Comparison of ENCODE assay signal across 14 cellular contexts in genomic region chr6:143401636-143402370, GRCh38.
"Had no signal": no experiment of that assay in that cellular context is flagged by ENCODE, and none has a peak within 500 bp of the region (broad histone marks: within the 10 kb centered on the region; RNA-seq: fewer than 3 reads in every experiment).

No MANE protein-coding gene starts in this region.

- H3K9me3 ChIP-seq: psoas muscle, right lobe of liver, stomach, thoracic aorta, upper lobe of right lung had no signal

- H3K27ac ChIP-seq: cardiac muscle cell, psoas muscle, right lobe of liver had no signal

- H3K4me1 ChIP-seq: psoas muscle had no signal

- H3K4me3 ChIP-seq: cardiac muscle cell, dorsolateral prefrontal cortex, psoas muscle, right lobe of liver, stomach, thoracic aorta, upper lobe of right lung had no signal

- DNase-seq: activated CD4-positive, alpha-beta T cell treated with anti-CD3 and anti-CD28 coated beads, Interleukin-2, amount 50 U/mL, for 1 hour; activated CD8-positive, alpha-beta memory T cell treated with anti-CD3 and anti-CD28 coated beads for 24 hours; activated naive CD8-positive, alpha-beta T cell treated with anti-CD3 and anti-CD28 coated beads, Interleukin-2, amount 10 ng/mL, durations not matched to agents 7 days and 5 days; anterior cingulate cortex; dorsolateral prefrontal cortex; endodermal cell; hippocampal formation; psoas muscle; right lobe of liver; stomach; upper lobe of right lung had no signal

- ATAC-seq: activated CD4-positive, CD25-positive, alpha-beta regulatory T cell treated with anti-CD3 and anti-CD28 coated beads, Interleukin-2, amount 50 U/mL, for 24 hours; psoas muscle; right lobe of liver; upper lobe of right lung had no signal

- H3K36me3 ChIP-seq: cardiac muscle cell, right lobe of liver, stomach, thoracic aorta, upper lobe of right lung had no signal

- H3K27me3 ChIP-seq: cardiac muscle cell, dorsolateral prefrontal cortex, right lobe of liver, stomach, upper lobe of right lung had no signal
